Comparison of ENCODE assay signal across 21 cellular contexts in the genomic region with DNA sequence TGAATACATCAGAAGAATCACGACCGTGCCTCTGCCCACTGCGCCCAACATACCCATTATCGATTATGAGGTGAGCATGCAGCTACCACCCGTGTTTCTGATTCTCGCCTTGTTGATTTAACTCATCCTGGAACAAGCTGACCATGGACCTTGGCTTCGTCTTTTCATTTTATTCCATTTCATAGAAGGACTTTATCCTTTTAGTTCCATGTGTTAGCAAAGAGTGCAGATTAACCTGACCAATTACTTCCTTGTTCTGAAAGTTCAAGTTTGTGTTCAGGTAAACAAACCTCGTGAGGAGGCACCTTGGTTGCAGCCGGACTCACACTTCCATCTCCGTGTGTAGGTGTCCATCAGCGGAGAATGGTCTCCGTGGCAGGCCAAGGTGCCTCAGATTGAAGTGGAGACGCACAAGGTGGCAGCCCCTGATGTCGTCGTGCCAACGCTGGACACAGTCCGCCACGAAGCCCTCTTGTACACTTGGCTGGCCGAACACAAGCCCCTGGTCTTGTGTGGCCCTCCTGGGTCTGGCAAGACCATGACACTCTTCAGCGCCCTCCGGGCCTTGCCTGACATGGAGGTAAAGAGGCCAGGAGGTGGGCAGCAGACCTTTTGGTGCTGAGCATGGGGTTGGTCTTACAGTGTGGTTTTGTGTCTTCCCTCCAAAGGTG.
"Had no signal": no experiment of that assay in that cellular context is flagged by ENCODE, and none has a peak within 500 bp of the region (broad histone marks: within the 10 kb centered on the region; RNA-seq: fewer than 3 reads in every experiment).

No MANE protein-coding gene starts in this region.

- H3K4me1 ChIP-seq: body of pancreas, foreskin keratinocyte, left ventricle myocardium inferior, neural progenitor cell, psoas muscle, right atrium auricular region, thyroid gland, upper lobe of right lung had no signal

- H3K27me3 ChIP-seq: body of pancreas, foreskin keratinocyte, neural progenitor cell, ovary, right atrium auricular region, thyroid gland, upper lobe of right lung had no signal

- ATAC-seq: activated T-cell treated with anti-CD3 and anti-CD28 coated beads, Interleukin-2, amount 50 U/mL, for 4 hours; body of pancreas; foreskin keratinocyte; naive thymus-derived CD8-positive, alpha-beta T cell; stimulated activated naive CD8-positive, alpha-beta T cell treated with anti-CD3 and anti-CD28 coated beads, Interleukin-15, Interleukin-2, amounts not matched to agents 100 U/mL and 50 U/mL, for 24 hours; upper lobe of right lung had no signal

- H3K27ac ChIP-seq: body of pancreas, foreskin keratinocyte, left ventricle myocardium inferior, neural progenitor cell, ovary, psoas muscle, right atrium auricular region, thyroid gland, upper lobe of right lung, WERI-Rb-1 had no signal

- H3K9me3 ChIP-seq: body of pancreas, left ventricle myocardium inferior, ovary, psoas muscle, right atrium auricular region, thyroid gland, upper lobe of right lung had no signal

- DNase-seq: activated CD4-positive, alpha-beta T cell treated with anti-CD3 and anti-CD28 coated beads, Interleukin-2, amount 50 U/mL, for 1 hour; activated CD4-positive, CD25-positive, alpha-beta regulatory T cell treated with anti-CD3 and anti-CD28 coated beads, Interleukin-2, amount 50 U/mL, for 72 hours; activated naive CD4-positive, alpha-beta T cell; activated naive CD8-positive, alpha-beta T cell treated with anti-CD3 and anti-CD28 coated beads, Interleukin-2, amount 10 ng/mL, durations not matched to agents 7 days and 5 days; activated T-cell treated with anti-CD3 and anti-CD28 coated beads, Interleukin-2, amount 50 U/mL, for 4 hours; amniotic stem cell; body of pancreas; erythroblast; foreskin keratinocyte; left ventricle myocardium inferior; naive thymus-derived CD8-positive, alpha-beta T cell; ovary; psoas muscle; stimulated activated CD4-positive, alpha-beta T cell treated with anti-CD3 and anti-CD28 coated beads, Interleukin-4, amount 100 ng/mL, for 24 hours; stimulated activated naive CD8-positive, alpha-beta T cell treated with anti-CD3 and anti-CD28 coated beads, Interleukin-15, Interleukin-2, amounts not matched to agents 100 U/mL and 50 U/mL, for 24 hours; substantia nigra; thyroid gland; upper lobe of right lung; WERI-Rb-1 had no signal

- H3K4me3 ChIP-seq: body of pancreas, left ventricle myocardium inferior, neural progenitor cell, ovary, psoas muscle, right atrium auricular region, thyroid gland, upper lobe of right lung had no signal

- H3K9ac ChIP-seq: neural progenitor cell had no signal

- H2AFZ ChIP-seq: neural progenitor cell had no signal

- H3K4me2 ChIP-seq: neural progenitor cell had no signal
